In genomic region chr12:43795716-43796282, GRCh38 we compare ENCODE assay signal across 15 cellular contexts. TPM values are rescaled to one million over a fixed set of nuclear protein-coding genes. Genes with fewer than 3 reads are reported as not detected.
A peak's percentile ranks its signal among the peaks of the same experiment; 100 is the strongest.
DNase-seq lines count a peak whose midpoint lies in the region; ATAC-seq and TF ChIP-seq lines count a peak whose summit lies in the region.
"Had no signal": no experiment of that assay in that cellular context is flagged by ENCODE, and none has a peak within 500 bp of the region (broad histone marks: within the 10 kb centered on the region; RNA-seq: fewer than 3 reads in every experiment).

No MANE protein-coding gene starts in this region.

- peaks cover 16% of the 10 kb centered on the region for H3K4me1 Mint-ChIP-seq in activated B cell treated with CpG ODN at 0.5 μM for 24 hours
- H3K4me1 Mint-ChIP-seq in progenitor cell of endocrine pancreas (ENCODE audit: low read depth) = peaks cover 16% of the 10 kb centered on the region
- H3K4me1 Mint-ChIP-seq in natural killer cell = peaks cover 0 to 5% of the 10 kb centered on the region in 2 donors

- no peak overlapping the region for H3K4me3 Mint-ChIP-seq in activated B cell treated with CpG ODN at 0.5 μM for 24 hours
- H3K4me3 Mint-ChIP-seq in progenitor cell of endocrine pancreas (ENCODE audit: low read depth) = peak overlapping the region; percentile 40
- no peak overlapping the region for H3K4me3 Mint-ChIP-seq in natural killer cell
- H3K4me3 Mint-ChIP-seq: activated CD4-positive, alpha-beta T cell treated with anti-CD3 and anti-CD28 coated beads, Interleukin-2, amount 10 ng/mL, durations not matched to agents 7 days and 5 days; CD4-positive, alpha-beta memory T cell; naive thymus-derived CD8-positive, alpha-beta T cell had no signal

- H3K4me3 ChIP-seq in sigmoid colon = no peak overlapping the region
- H3K4me3 ChIP-seq: SJCRH30 had no signal

- CTCF ChIA-PET in activated B cell treated with CpG ODN at 0.5 μM for 24 hours (lab: Charles Lee) = no interaction called here

- peaks cover 0 to 71% (median 37%) of the 10 kb centered on the region in 4 donors for H3K36me3 ChIP-seq in sigmoid colon

- peaks cover 46% of the 10 kb centered on the region for H3K36me3 Mint-ChIP-seq in activated B cell treated with CpG ODN at 0.5 μM for 24 hours (ENCODE audit: low read depth)
- peaks cover 22% of the 10 kb centered on the region for H3K36me3 Mint-ChIP-seq in progenitor cell of endocrine pancreas (ENCODE audit: insufficient read depth)
- peaks cover 6% of the 10 kb centered on the region for H3K36me3 Mint-ChIP-seq in natural killer cell

- DNase-seq in SIG-M5 treated with dmso at 0.1 percent for 504 hours (lab: John Stamatoyannopoulos, UW; ENCODE audit: unreplicated experiment) (peak; percentile 67), SIG-M5 (lab: John Stamatoyannopoulos, UW) (no peak), activated B cell treated with CpG ODN at 0.5 μM for 24 hours (no peak), progenitor cell of endocrine pancreas (ENCODE audit: low spot score, unreplicated experiment) (no peak), sigmoid colon (no peak), natural killer cell (no peak), ureter (ENCODE audit: low spot score) (no peak)
- DNase-seq: activated CD4-positive, alpha-beta T cell treated with anti-CD3 and anti-CD28 coated beads, Interleukin-2, amount 10 ng/mL, durations not matched to agents 7 days and 5 days; CD4-positive, alpha-beta memory T cell; naive thymus-derived CD8-positive, alpha-beta T cell; NCI-H2171; SJCRH30; T1000 had no signal

- H3K9me3 ChIP-seq in sigmoid colon = no peaks in the 10 kb centered on the region
- H3K9me3 ChIP-seq: SJCRH30 had no signal

- H3K9me3 Mint-ChIP-seq in activated B cell treated with CpG ODN at 0.5 μM for 24 hours (no peaks in the 10 kb centered on the region), progenitor cell of endocrine pancreas (ENCODE audit: low read depth) (peaks cover 5% of the 10 kb centered on the region), natural killer cell (no peaks in the 10 kb centered on the region)
- H3K9me3 Mint-ChIP-seq: activated CD4-positive, alpha-beta T cell treated with anti-CD3 and anti-CD28 coated beads, Interleukin-2, amount 10 ng/mL, durations not matched to agents 7 days and 5 days; CD4-positive, alpha-beta memory T cell; naive thymus-derived CD8-positive, alpha-beta T cell had no signal

- peak overlapping the region; percentile 60 for H3K27ac Mint-ChIP-seq in activated B cell treated with CpG ODN at 0.5 μM for 24 hours
- H3K27ac Mint-ChIP-seq in progenitor cell of endocrine pancreas = peak overlapping the region; percentile 87
- no peak overlapping the region for H3K27ac Mint-ChIP-seq in natural killer cell
- H3K27ac Mint-ChIP-seq: activated CD4-positive, alpha-beta T cell treated with anti-CD3 and anti-CD28 coated beads, Interleukin-2, amount 10 ng/mL, durations not matched to agents 7 days and 5 days had no signal

- H3K27me3 Mint-ChIP-seq in activated B cell treated with CpG ODN at 0.5 μM for 24 hours (no peaks in the 10 kb centered on the region), progenitor cell of endocrine pancreas (no peaks in the 10 kb centered on the region), natural killer cell (ENCODE audit: low read depth in 2 of 2) (no peaks in the 10 kb centered on the region)
- H3K27me3 Mint-ChIP-seq: activated CD4-positive, alpha-beta T cell treated with anti-CD3 and anti-CD28 coated beads, Interleukin-2, amount 10 ng/mL, durations not matched to agents 7 days and 5 days; CD4-positive, alpha-beta memory T cell; naive thymus-derived CD8-positive, alpha-beta T cell had no signal

- ATAC-seq in HG03354 (IDR thresholded peaks at IDR 0.05; ENCODE audit: poor library complexity, severe bottlenecking, unreplicated experiment) (peak; percentile 61), activated B cell treated with CpG ODN at 0.5 μM for 24 hours (ENCODE audit: low read depth) (no peak), natural killer cell (no peak)
- ATAC-seq: left lobe of liver; naive thymus-derived CD8-positive, alpha-beta T cell had no signal

- WGBS in sigmoid colon, 2 donors = 50 to 68% methylated on average over 2 of the region's 2 CpGs

- no peak for TF ChIP-seq POLR2A in sigmoid colon (IDR thresholded peaks at IDR 0.05)

- intact Hi-C loops in activated B cell treated with CpG ODN at 0.5 μM for 24 hours (cut with micrococcal nuclease) = no loop called here
- intact Hi-C loops in sigmoid colon (cut with DNase I) = no loop called here
- intact Hi-C loops in natural killer cell (cut with micrococcal nuclease) = no loop called here

- no peak for TF ChIP-seq EP300 in sigmoid colon (IDR thresholded peaks at IDR 0.05)

- H3K4me1 ChIP-seq in sigmoid colon = no peaks in the 10 kb centered on the region
- H3K4me1 ChIP-seq: SJCRH30 had no signal

- POLR2A ChIA-PET in activated B cell treated with CpG ODN at 0.5 μM for 24 hours (lab: Charles Lee) = interaction anchor here (2.2 kb wide), 1 partner anchor 10 kb away, joined by 8 read pairs; the partner anchor contains the start of gene TWF1

- TF ChIP-seq CTCF in activated B cell treated with CpG ODN at 0.5 μM for 24 hours (IDR thresholded peaks at IDR 0.05) = no peak
- no peak for TF ChIP-seq CTCF in progenitor cell of endocrine pancreas (IDR thresholded peaks at IDR 0.05; ENCODE audit: unreplicated experiment)
- TF ChIP-seq CTCF in sigmoid colon (IDR thresholded peaks at IDR 0.05) = no peak
- no peak for TF ChIP-seq CTCF in natural killer cell (IDR thresholded peaks at IDR 0.05)

- H3K27me3 ChIP-seq in sigmoid colon = no peaks in the 10 kb centered on the region
- H3K27me3 ChIP-seq: SJCRH30 had no signal

- H3K27ac ChIP-seq in sigmoid colon = no peak overlapping the region
- H3K27ac ChIP-seq: SJCRH30 had no signal

RNA-seq across cellular contexts. Expression of gene TWF1, which starts 10.3 kb away (rescaled TPM):
- total RNA-seq in activated B cell treated with CpG ODN at 0.5 μM for 24 hours (26.8 and 28.2 TPM in 2 replicates), progenitor cell of endocrine pancreas (58.4 and 61.4 TPM in 2 replicates), sigmoid colon (100 to 1,000 TPM in 2 of 4 donors, 10 to 100 TPM in 2; 72.6 to 133 (median 101) TPM), natural killer cell (10 to 100 TPM; 68.0 to 75.5 (median 68.1) TPM), ureter (144 TPM)
- polyA plus RNA-seq in sigmoid colon = 100 to 1,000 TPM in 2 of 3 donors, 10 to 100 TPM in 1; 63.8 to 168 (median 106) TPM

RNA-seq across cellular contexts. Expression of gene IRAK4, which starts 37.0 kb away (rescaled TPM):
- 38.4 and 40.8 TPM in 2 replicates for total RNA-seq in activated B cell treated with CpG ODN at 0.5 μM for 24 hours
- 7.5 and 8.5 TPM in 2 replicates for total RNA-seq in progenitor cell of endocrine pancreas
- 10 to 100 TPM; 24.5 to 34.3 (median 26.5) TPM for total RNA-seq in sigmoid colon
- polyA plus RNA-seq in sigmoid colon = 10 to 100 TPM; 11.1 to 15.5 (median 11.4) TPM
- 10 to 100 TPM; 60.6 to 70.4 (median 70.3) TPM for total RNA-seq in natural killer cell
- total RNA-seq in ureter = 24.6 TPM

RNA-seq across cellular contexts. Expression of gene PUS7L, which starts 37.2 kb away (rescaled TPM):
- total RNA-seq in activated B cell treated with CpG ODN at 0.5 μM for 24 hours (16.1 and 19.9 TPM in 2 replicates), progenitor cell of endocrine pancreas (10.6 and 14.4 TPM in 2 replicates), sigmoid colon (10 to 100 TPM in 1 of 4 donors, 1 to 10 TPM in 3; 6.3 to 17.1 (median 8.9) TPM), natural killer cell (10 to 100 TPM; 15.8 to 24.5 (median 19.0) TPM), ureter (26.0 TPM)
- 1 to 10 TPM; 1.2 to 3.7 (median 3.5) TPM for polyA plus RNA-seq in sigmoid colon

RNA-seq across cellular contexts. Expression of gene TMEM117, which starts 40.1 kb away (rescaled TPM):
- total RNA-seq in activated B cell treated with CpG ODN at 0.5 μM for 24 hours (3.5 and 4.8 TPM in 2 replicates), progenitor cell of endocrine pancreas (8.9 and 11.6 TPM in 2 replicates), sigmoid colon (10 to 100 TPM; 17.5 to 21.4 (median 18.9) TPM), natural killer cell (1 to 10 TPM; 7.1 to 8.1 (median 7.9) TPM), ureter (16.7 TPM)
- polyA plus RNA-seq in sigmoid colon = 1 to 10 TPM; 2.3 to 3.8 (median 3.0) TPM

Comparison
In these comparisons a context has a peak if more than half of its experiments do, and no peak if none do; other contexts are left out.
1. H3K27ac Mint-ChIP-seq: peak in activated B cell treated with CpG ODN at 0.5 μM for 24 hours (single experiment) and progenitor cell of endocrine pancreas (single experiment); none in natural killer cell (0 of 2).